Comparison of ENCODE assay signal across 1 cellular context in genomic region chr20:57316795-57317201, GRCh38.
TF ChIP-seq lines count a peak whose summit lies in the region.

No MANE protein-coding gene starts in this region.

TF ChIP-seq in IMR-90, 13 proteins besides CTCF, POLR2A, EP300 and RAD21 (continued from another document):
- no peak for TF ChIP-seq FOS (IDR thresholded peaks at IDR 0.05; ENCODE audit: low read depth, low read length)
- no peak for TF ChIP-seq USF2 (IDR thresholded peaks at IDR 0.05; ENCODE audit: low read depth, low read length)
- TF ChIP-seq RFX5 (IDR thresholded peaks at IDR 0.05; ENCODE audit: low read depth, low read length) = no peak
- no peak for TF ChIP-seq BHLHE40 (IDR thresholded peaks at IDR 0.05; ENCODE audit: low read depth, low read length)
- no peak for TF ChIP-seq CEBPB (IDR thresholded peaks at IDR 0.05; ENCODE audit: low read depth, low read length)
